8 cellular contexts compared by ENCODE assay signal in the genomic region with DNA sequence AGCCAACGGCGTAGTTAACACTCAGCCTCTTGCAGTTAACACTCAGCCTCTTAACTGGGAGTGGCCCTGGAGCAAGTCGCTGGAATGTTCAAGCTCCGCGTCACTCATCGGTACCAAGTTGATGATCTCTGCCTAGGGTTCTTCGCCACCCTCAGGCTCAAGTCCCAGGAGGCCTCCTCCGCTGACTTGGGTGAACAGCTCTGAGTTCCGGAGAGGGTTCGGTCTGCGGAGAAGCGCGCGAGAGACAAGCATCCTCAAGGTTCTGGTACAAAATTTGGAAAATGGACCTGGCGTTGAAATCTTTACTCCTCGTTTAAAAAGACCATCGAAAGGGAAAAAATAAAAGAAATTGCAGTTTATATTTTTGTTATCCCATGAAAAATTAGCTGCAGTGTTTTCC. TPM values are rescaled to one million over a fixed set of nuclear protein-coding genes. Genes with fewer than 3 reads are reported as not detected.
DNase-seq lines count a peak whose midpoint lies in the region; ATAC-seq and TF ChIP-seq lines count a peak whose summit lies in the region.

No MANE protein-coding gene starts in this region.

- intact Hi-C loops in right cardiac atrium (cut with DNase I): loop anchor here in 2 of 4 donors (5.0 to 10.0 kb wide), 2 partner anchors 113 to 116 kb away; no protein-coding TSS in a partner anchor

- H3K27me3 Mint-ChIP-seq in activated naive CD8-positive, alpha-beta T cell treated with anti-CD3 and anti-CD28 coated beads for 36 hours: peaks cover 84% of the 10 kb centered on the region

- H3K27me3 ChIP-seq in right cardiac atrium (ENCODE audit: control insufficient read depth, insufficient read depth): no peaks in the 10 kb centered on the region

- H3K36me3 Mint-ChIP-seq in activated naive CD8-positive, alpha-beta T cell treated with anti-CD3 and anti-CD28 coated beads for 36 hours: no peaks in the 10 kb centered on the region

- no peak for DNase-seq in HFF-Myc (ENCODE audit: extremely low read depth, low read depth)
- no peak for DNase-seq in activated naive CD8-positive, alpha-beta T cell treated with anti-CD3 and anti-CD28 coated beads for 36 hours
- peak; percentile 37 to 68 (median 60) for DNase-seq in right cardiac atrium
- DNase-seq in retinal pigment epithelial cell (ENCODE audit: low read depth): no peak
- no peak for DNase-seq in putamen (ENCODE audit: low spot score)
- no peak for DNase-seq in NCI-H446 (lab: John Stamatoyannopoulos, UW)
- no peak for DNase-seq in AG08396 (ENCODE audit: low spot score)

- H3K27ac Mint-ChIP-seq in activated naive CD8-positive, alpha-beta T cell treated with anti-CD3 and anti-CD28 coated beads for 36 hours: no peak overlapping the region

- peak; percentile 64 to 76 for ATAC-seq in right cardiac atrium
- ATAC-seq in HG03095 (IDR thresholded peaks at IDR 0.05; ENCODE audit: unreplicated experiment): no peak

- WGBS in right cardiac atrium: 14% methylated on average over 17 of the region's 17 CpGs

- H3K4me3 Mint-ChIP-seq in activated naive CD8-positive, alpha-beta T cell treated with anti-CD3 and anti-CD28 coated beads for 36 hours: peak overlapping the region; percentile 70

- TF ChIP-seq CTCF in HFF-Myc (IDR thresholded peaks at IDR 0.05; ENCODE audit: low read depth, low read length, missing control alignments): no peak
- no peak for TF ChIP-seq CTCF in retinal pigment epithelial cell (conservative IDR thresholded peaks at IDR 0.05; ENCODE audit: low read depth, low read length)

- H3K9me3 Mint-ChIP-seq in activated naive CD8-positive, alpha-beta T cell treated with anti-CD3 and anti-CD28 coated beads for 36 hours: no peaks in the 10 kb centered on the region

- H3K9me3 ChIP-seq in right cardiac atrium (ENCODE audit: control insufficient read depth, low read length): no peaks in the 10 kb centered on the region

- peaks cover 6% of the 10 kb centered on the region for H3K4me1 Mint-ChIP-seq in activated naive CD8-positive, alpha-beta T cell treated with anti-CD3 and anti-CD28 coated beads for 36 hours

- H3K4me3 ChIP-seq in HFF-Myc (replicated peaks; ENCODE audit: low read depth, low read length) (peak overlapping the region; percentile 48), right cardiac atrium (ENCODE audit: low read length) (peak overlapping the region; percentile 70), retinal pigment epithelial cell (ENCODE audit: low read length) (peak overlapping the region; percentile 75)

- H3K4me1 ChIP-seq in right cardiac atrium (ENCODE audit: control insufficient read depth, insufficient read depth, low read length): no peaks in the 10 kb centered on the region

- peak overlapping the region; percentile 60 for H3K27ac ChIP-seq in right cardiac atrium (ENCODE audit: low read length)

RNA-seq across cellular contexts. Expression of a gene that starts 0.9 kb away (rescaled TPM):
- total RNA-seq in activated naive CD8-positive, alpha-beta T cell treated with anti-CD3 and anti-CD28 coated beads for 36 hours: under 1 TPM; 0.16 TPM
- total RNA-seq in right cardiac atrium: 100 to 1,000 TPM; 239 to 311 (median 248) TPM
- 94.7 TPM for polyA plus RNA-seq in right cardiac atrium

RNA-seq across cellular contexts. Expression of a gene that starts 49.4 kb away (rescaled TPM):
- 10 to 100 TPM; 15.8 to 16.1 TPM for total RNA-seq in activated naive CD8-positive, alpha-beta T cell treated with anti-CD3 and anti-CD28 coated beads for 36 hours
- total RNA-seq in right cardiac atrium: 10 to 100 TPM; 11.0 to 17.6 (median 14.8) TPM
- 10.7 TPM for polyA plus RNA-seq in right cardiac atrium

Comparison
In these comparisons a context has a peak if more than half of its experiments do, and no peak if none do; other contexts are left out.
1. DNase-seq: peak in right cardiac atrium (3 of 3); none in HFF-Myc (single experiment), activated naive CD8-positive, alpha-beta T cell treated with anti-CD3 and anti-CD28 coated beads for 36 hours (single experiment), retinal pigment epithelial cell (single experiment), putamen (single experiment), NCI-H446 (0 of 2) and AG08396 (single experiment).
2. RNA of a gene that starts 0.9 kb away (total RNA-seq): 239 to 311 TPM in right cardiac atrium; 0.16 TPM in activated naive CD8-positive, alpha-beta T cell treated with anti-CD3 and anti-CD28 coated beads for 36 hours; every median in the first group is over 100 times any median in the second.
3. Peak in every context shown above with its lines, with median percentiles within 50 percentile points of each other: H3K4me3 ChIP-seq.